ENCODE assay signal across 11 cellular contexts in the genomic region with DNA sequence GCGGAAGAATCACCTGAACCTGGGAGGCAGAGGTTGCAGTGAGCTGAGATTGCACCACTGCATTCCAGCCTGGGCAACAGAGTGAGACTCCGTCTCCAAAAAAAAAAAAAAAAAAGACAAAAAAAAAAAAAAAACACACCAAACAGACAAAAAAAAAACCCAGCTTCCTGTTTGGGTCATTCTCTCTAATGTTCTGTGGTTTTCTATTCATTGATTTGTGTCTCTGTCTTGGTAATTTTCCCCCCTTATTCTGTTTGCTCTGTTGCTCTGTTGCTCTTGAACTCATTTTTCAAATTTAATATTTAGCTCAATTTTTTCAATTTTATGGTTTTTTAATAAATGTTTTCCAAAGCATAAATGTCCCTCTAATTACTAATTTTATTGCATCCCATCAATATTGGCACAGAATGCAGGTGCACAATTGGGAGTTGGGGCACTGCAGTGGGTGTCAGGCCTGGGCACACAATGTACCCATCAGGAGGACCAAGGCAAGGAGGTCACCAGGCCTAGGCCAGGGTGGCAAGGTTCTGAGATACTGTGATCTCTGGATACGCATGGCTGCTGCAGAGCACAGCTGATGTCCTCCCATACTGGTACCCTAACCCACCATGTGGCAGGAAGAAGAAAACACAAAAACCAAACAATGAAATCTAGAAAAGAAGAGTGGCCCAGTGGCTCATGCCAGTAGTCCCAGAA. TPM values are rescaled to one million over a fixed set of nuclear protein-coding genes. Genes with fewer than 3 reads are reported as not detected.
A peak's percentile ranks its signal among the peaks of the same experiment; 100 is the strongest.
DNase-seq lines count a peak whose midpoint lies in the region; ATAC-seq and TF ChIP-seq lines count a peak whose summit lies in the region.
"Had no signal": no experiment of that assay in that cellular context is flagged by ENCODE, and none has a peak within 500 bp of the region (broad histone marks: within the 10 kb centered on the region; RNA-seq: fewer than 3 reads in every experiment).

No MANE protein-coding gene starts in this region.

- H4K20me1 ChIP-seq in BLaER1: no peaks in the 10 kb centered on the region

- no peak for TF ChIP-seq CTCF in brain microvascular endothelial cell (IDR thresholded peaks at IDR 0.05; ENCODE audit: low read depth, low read length, missing control alignments)

- in situ Hi-C loops in brain microvascular endothelial cell (cut with HindIII; ENCODE audit: low pct_ligation_motif_present, low sequenced_read_pairs): no loop called here

- no peaks in the 10 kb centered on the region for H3K9me3 ChIP-seq in BLaER1
- H3K9me3 ChIP-seq: thoracic aorta had no signal

- H3K27me3 ChIP-seq in BLaER1 (no peaks in the 10 kb centered on the region), brain microvascular endothelial cell (replicated peaks) (no peaks in the 10 kb centered on the region)

- no peaks in the 10 kb centered on the region for H3K36me3 ChIP-seq in BLaER1
- no peaks in the 10 kb centered on the region for H3K36me3 ChIP-seq in brain microvascular endothelial cell (replicated peaks)
- H3K36me3 ChIP-seq: thoracic aorta had no signal

- intact Hi-C loops in posterior cingulate gyrus (cut with DNase I): loop anchor here (2.0 to 5.0 kb wide), 2 partner anchors 66 to 421 kb away; no protein-coding TSS in a partner anchor

- no peak overlapping the region for H3K27ac ChIP-seq in BLaER1
- no peak overlapping the region for H3K27ac ChIP-seq in brain microvascular endothelial cell
- H3K27ac ChIP-seq: PC-9, thoracic aorta had no signal

- no peak overlapping the region for H3K9ac ChIP-seq in BLaER1

- peak overlapping the region; percentile 58 for H3K27ac Mint-ChIP-seq in activated CD4-positive, alpha-beta memory T cell treated with anti-CD3 and anti-CD28 coated beads, Interleukin-2, amount 10 ng/mL, durations not matched to agents 7 days and 5 days

- no peak overlapping the region for H3K4me3 Mint-ChIP-seq in activated CD4-positive, alpha-beta memory T cell treated with anti-CD3 and anti-CD28 coated beads, Interleukin-2, amount 10 ng/mL, durations not matched to agents 7 days and 5 days

- peak; percentile 59 for ATAC-seq in GM18873 (IDR thresholded peaks at IDR 0.05; ENCODE audit: low FRiP score, unreplicated experiment)
- peak; percentile 57 for ATAC-seq in HG02943 (IDR thresholded peaks at IDR 0.05; ENCODE audit: low read depth, unreplicated experiment)
- no peak for ATAC-seq in HG03025 (IDR thresholded peaks at IDR 0.05; ENCODE audit: low FRiP score, unreplicated experiment)

- H3K4me2 ChIP-seq in BLaER1: peak overlapping the region; percentile 69
- H3K4me2 ChIP-seq: PC-9 had no signal

- no peak overlapping the region for H3K4me3 ChIP-seq in BLaER1
- no peak overlapping the region for H3K4me3 ChIP-seq in brain microvascular endothelial cell (ENCODE audit: low read depth, low read length)
- H3K4me3 ChIP-seq: PC-9, thoracic aorta had no signal

- peaks cover 23% of the 10 kb centered on the region for H3K4me1 ChIP-seq in BLaER1

- no peaks in the 10 kb centered on the region for H3K36me3 Mint-ChIP-seq in activated CD4-positive, alpha-beta memory T cell treated with anti-CD3 and anti-CD28 coated beads, Interleukin-2, amount 10 ng/mL, durations not matched to agents 7 days and 5 days (ENCODE audit: low read depth)

- H3K27me3 Mint-ChIP-seq in activated CD4-positive, alpha-beta memory T cell treated with anti-CD3 and anti-CD28 coated beads, Interleukin-2, amount 10 ng/mL, durations not matched to agents 7 days and 5 days: peaks cover 3% of the 10 kb centered on the region

- CTCF ChIA-PET in activated CD4-positive, alpha-beta memory T cell treated with anti-CD3 and anti-CD28 coated beads, Interleukin-2, amount 10 ng/mL, durations not matched to agents 7 days and 5 days (lab: Charles Lee): interaction anchor here (0.6 to 5.8 kb wide), 27 partner anchors 10 to 1567 kb away, joined by 3 to 125 read pairs (median 6); a partner anchor contains a TSS

- POLR2A ChIA-PET in activated CD4-positive, alpha-beta memory T cell treated with anti-CD3 and anti-CD28 coated beads, Interleukin-2, amount 10 ng/mL, durations not matched to agents 7 days and 5 days (lab: Charles Lee): interaction anchor here (0.7 to 2.8 kb wide), 6 partner anchors 9 to 223 kb away, joined by 3 to 26 read pairs (median 6); a partner anchor contains a TSS

- H3K4me1 Mint-ChIP-seq in activated CD4-positive, alpha-beta memory T cell treated with anti-CD3 and anti-CD28 coated beads, Interleukin-2, amount 10 ng/mL, durations not matched to agents 7 days and 5 days: peaks cover 20% of the 10 kb centered on the region

- H3K9me3 Mint-ChIP-seq in activated CD4-positive, alpha-beta memory T cell treated with anti-CD3 and anti-CD28 coated beads, Interleukin-2, amount 10 ng/mL, durations not matched to agents 7 days and 5 days: no peaks in the 10 kb centered on the region

- DNase-seq in activated CD4-positive, alpha-beta memory T cell treated with anti-CD3 and anti-CD28 coated beads, Interleukin-2, amount 10 ng/mL, durations not matched to agents 7 days and 5 days: no peak
- DNase-seq in CD1c-positive myeloid dendritic cell (ENCODE audit: extremely low spot score) (no peak), posterior cingulate gyrus (no peak), brain microvascular endothelial cell (no peak)
- DNase-seq: NCI-H1105 treated with DMSO at 0.1 percent for 48 hours, PC-9 had no signal

RNA-seq across cellular contexts. Expression of a gene that starts 8.0 kb away (rescaled TPM):
- 10 to 100 TPM; 55.0 to 57.5 TPM for total RNA-seq in activated CD4-positive, alpha-beta memory T cell treated with anti-CD3 and anti-CD28 coated beads, Interleukin-2, amount 10 ng/mL, durations not matched to agents 7 days and 5 days

RNA-seq across cellular contexts. Expression of a gene that starts 38.6 kb away (rescaled TPM):
- total RNA-seq in activated CD4-positive, alpha-beta memory T cell treated with anti-CD3 and anti-CD28 coated beads, Interleukin-2, amount 10 ng/mL, durations not matched to agents 7 days and 5 days: 1 to 10 TPM; 4.0 TPM
